Comparison of ENCODE assay signal across 8 cellular contexts in the genomic region with DNA sequence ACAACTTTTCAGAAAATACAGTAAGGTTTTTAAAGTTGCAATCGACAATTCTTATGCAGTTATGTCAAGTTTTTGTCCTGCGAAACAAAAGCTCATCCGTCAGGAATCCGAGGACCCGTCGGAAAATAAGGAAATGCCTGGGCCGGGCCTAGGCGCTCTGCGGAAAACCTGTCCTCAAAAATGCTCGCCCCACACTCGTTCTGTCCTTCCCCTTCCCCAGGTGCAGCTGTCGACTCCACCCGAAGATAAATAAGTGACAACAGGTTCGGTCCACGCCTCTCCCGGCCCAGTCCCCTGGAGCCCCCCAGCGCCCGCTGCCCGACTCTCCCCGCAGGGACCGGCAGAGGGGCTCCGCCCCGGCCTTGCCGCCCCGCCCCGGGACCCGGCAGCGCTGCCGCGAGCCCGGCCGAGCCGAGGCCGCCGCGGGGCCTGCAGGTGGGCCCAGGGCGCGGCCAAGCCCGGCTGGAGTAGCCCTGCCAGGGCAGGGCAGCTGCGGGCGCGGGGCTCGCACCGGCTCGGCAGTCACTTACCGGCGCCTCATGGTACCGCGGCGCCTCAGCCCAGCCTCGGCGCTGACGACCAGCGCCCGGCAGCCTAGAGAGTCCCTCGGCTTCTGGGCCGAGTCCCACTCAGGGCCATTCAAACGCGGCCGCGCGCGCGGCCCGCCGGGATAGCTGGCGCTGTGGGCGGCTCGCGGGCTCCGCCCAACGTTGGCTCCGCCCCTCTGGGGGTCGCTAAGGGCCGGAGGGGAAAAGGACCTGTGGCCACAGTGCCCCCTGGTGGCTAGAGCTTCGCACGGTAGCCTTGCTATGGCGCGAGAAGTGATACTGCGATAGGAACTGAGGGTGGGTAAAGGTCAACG. TPM values are rescaled to one million over a fixed set of nuclear protein-coding genes. Genes with fewer than 3 reads are reported as not detected.
DNase-seq lines count a peak whose midpoint lies in the region; ATAC-seq and TF ChIP-seq lines count a peak whose summit lies in the region.

A gene with protein sequence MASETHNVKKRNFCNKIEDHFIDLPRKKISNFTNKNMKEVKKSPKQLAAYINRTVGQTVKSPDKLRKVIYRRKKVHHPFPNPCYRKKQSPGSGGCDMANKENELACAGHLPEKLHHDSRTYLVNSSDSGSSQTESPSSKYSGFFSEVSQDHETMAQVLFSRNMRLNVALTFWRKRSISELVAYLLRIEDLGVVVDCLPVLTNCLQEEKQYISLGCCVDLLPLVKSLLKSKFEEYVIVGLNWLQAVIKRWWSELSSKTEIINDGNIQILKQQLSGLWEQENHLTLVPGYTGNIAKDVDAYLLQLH (minus strand): TSS at position 676 of the 862 bp plus-strand sequence. CDS start 46,420 bp downstream, outside the sequence.

- peak within 1 kb of the TSS; percentile 85 for H3K27ac ChIP-seq in endodermal cell (ENCODE audit: low read depth, low read length)
- peak within 1 kb of the TSS; percentile 86 for H3K27ac ChIP-seq in mesodermal cell (ENCODE audit: low read depth, low read length, severe bottlenecking)

- peak within 1 kb of the TSS; percentile 84 for H3K4me3 ChIP-seq in endodermal cell (ENCODE audit: low read length)
- H3K4me3 ChIP-seq in mesodermal cell (ENCODE audit: extremely low read depth, insufficient read depth, low read length, poor library complexity, severe bottlenecking): peak within 1 kb of the TSS; percentile 53

- H3K4me1 Mint-ChIP-seq in endodermal cell: peaks cover 23% of the 10 kb centered on the region

- H3K9ac ChIP-seq in endodermal cell (ENCODE audit: extremely low read depth, low read length, poor library complexity, severe bottlenecking): peak within 1 kb of the TSS; percentile 75

- H3K4me1 ChIP-seq in endodermal cell (ENCODE audit: control insufficient read depth, insufficient read depth, low read length): no peaks in the 10 kb centered on the region
- H3K4me1 ChIP-seq in mesodermal cell (ENCODE audit: control insufficient read depth, insufficient read depth, low read length, poor library complexity, severe bottlenecking): no peaks in the 10 kb centered on the region

- DNase-seq in D341Med (ENCODE audit: low spot score) (peak; percentile 96), HUDEP-2 (lab: John Stamatoyannopoulos, UW; ENCODE audit: unreplicated experiment in 76 of 76) (peak; percentile 21 to 97 (median 92)), NOMO-1 treated with dmso at 0.1 percent for 144 hours (lab: John Stamatoyannopoulos, UW; ENCODE audit: unreplicated experiment) (peak; percentile 89), endodermal cell (peak; percentile 99)
- DNase-seq in activated CD8-positive, alpha-beta memory T cell treated with anti-CD3 and anti-CD28 coated beads for 48 hours (ENCODE audit: low read depth in 2 of 3, low spot score in 2 of 3): peak; percentile 89 to 99 (median 99)
- DNase-seq in stimulated activated CD8-positive, alpha-beta memory T cell treated with anti-CD3 and anti-CD28 coated beads, Interleukin-15, amount 100 ng/mL, for 4 hours (ENCODE audit: low read depth in 2 of 2): peak; percentile 88 to 91

- H3K4me3 Mint-ChIP-seq in endodermal cell: peak within 1 kb of the TSS; percentile 84

- peaks cover 14% of the 10 kb centered on the region for H3K36me3 Mint-ChIP-seq in endodermal cell (ENCODE audit: low read depth)

- H3K27me3 ChIP-seq in endodermal cell (ENCODE audit: control insufficient read depth, insufficient read depth, low read length, poor library complexity, severe bottlenecking): no peaks in the 10 kb centered on the region

- H3K9me3 Mint-ChIP-seq in endodermal cell: no peaks in the 10 kb centered on the region

- H3K36me3 ChIP-seq in endodermal cell (ENCODE audit: control insufficient read depth, insufficient read depth, low read length): peaks cover 10% of the 10 kb centered on the region
- peaks cover 18% of the 10 kb centered on the region for H3K36me3 ChIP-seq in mesodermal cell (ENCODE audit: control insufficient read depth, insufficient read depth, low read length)

- no peaks in the 10 kb centered on the region for H3K27me3 Mint-ChIP-seq in endodermal cell (ENCODE audit: insufficient read depth)

- peak; percentile 98 for TF ChIP-seq CTCF in endodermal cell (conservative IDR thresholded peaks at IDR 0.05)

- ATAC-seq in GM21381 (IDR thresholded peaks at IDR 0.05; ENCODE audit: unreplicated experiment): peak; percentile 95

- 1% methylated on average over 25 to 81 of the region's 81 CpGs for WGBS in endodermal cell (ENCODE audit: insufficient coverage in 1 of 2, insufficient read length in 1 of 2), 2 experiments
- 1% methylated on average over 76 to 77 of the region's 81 CpGs for WGBS in mesodermal cell (ENCODE audit: insufficient coverage in 2 of 2), 2 experiments

- H3K27ac Mint-ChIP-seq in endodermal cell: peak within 1 kb of the TSS; percentile 91

- H3K9me3 ChIP-seq in endodermal cell (ENCODE audit: control insufficient read depth, low read length) (no peaks in the 10 kb centered on the region), mesodermal cell (ENCODE audit: control insufficient read depth, low read length) (no peaks in the 10 kb centered on the region)

RNA-seq across cellular contexts. Expression of the gene that starts here (rescaled TPM):
- total RNA-seq in endodermal cell: 10 to 100 TPM; 54.3 to 71.8 TPM
- polyA plus RNA-seq in endodermal cell (2013, experiment 1 of 2): 74.8 TPM
- polyA plus RNA-seq in endodermal cell (2013, experiment 2 of 2): 72.4 TPM
- 52.3 TPM for polyA plus RNA-seq in mesodermal cell (2013, experiment 1 of 2)
- polyA plus RNA-seq in mesodermal cell (2013, experiment 2 of 2): 59.4 TPM

Comparison
In these comparisons a context has a peak if more than half of its experiments do, and no peak if none do; other contexts are left out.
1. Peak in every context shown above with its lines: DNase-seq, ATAC-seq, H3K4me3 ChIP-seq and H3K27ac ChIP-seq.